Comparison of ENCODE assay signal across 22 cellular contexts in genomic region chr1:56190975-56191768, GRCh38.
DNase-seq lines count a peak whose midpoint lies in the region; ATAC-seq, FAIRE-seq and TF ChIP-seq lines count a peak whose summit lies in the region.
"Had no signal": no experiment of that assay in that cellular context is flagged by ENCODE, and none has a peak within 500 bp of the region (broad histone marks: within the 10 kb centered on the region; RNA-seq: fewer than 3 reads in every experiment).

No MANE protein-coding gene starts in this region.

- TSS peak; percentile 51 for BruUV-seq in HepG2 (replicated peaks; lab: Mats Ljungman, UMichigan)

- in situ Hi-C loops in HepG2 (cut with HindIII; ENCODE audit: extremely low pct_ligation_motif_present, low pct_unique_long_range_greater_than_20kb), result loop anchor here (5.0 to 10.0 kb wide), 2 partner anchors 314 to 391 kb away; no protein-coding TSS in a partner anchor

- H3K4me1 ChIP-seq in HepG2 (ENCODE audit: insufficient read depth, low read length) (peaks cover 47% of the 10 kb centered on the region), right lobe of liver (no peaks in the 10 kb centered on the region), adipocyte (ENCODE audit: control insufficient read depth, insufficient read depth, low read length) (peaks cover 54% of the 10 kb centered on the region), thyroid gland (peaks cover 11 to 13% of the 10 kb centered on the region in 2 donors)

- no peak overlapping the region for H2AFZ ChIP-seq in HepG2 (ENCODE audit: low read length)

- TF ChIP-seq CTCF in HepG2 (CRISPR knock-in tag; IDR thresholded peaks at IDR 0.05) (no peak), right lobe of liver (IDR thresholded peaks at IDR 0.05) (no peak), thyroid gland (IDR thresholded peaks at IDR 0.05) (no peak)

- intact Hi-C loops in HepG2 (cut with micrococcal nuclease; ENCODE audit: unreplicated experiment) (loop anchor here (1.0 to 2.0 kb wide), 4 partner anchors 141 to 388 kb away; partner anchors contain the start of gene PLPP3), right lobe of liver (cut with DNase I) (no loop called here), thyroid gland (cut with DNase I) (no loop called here)

- peak overlapping the region; percentile 76 for H3K4me2 ChIP-seq in HepG2 (ENCODE audit: low read depth, low read length)

- WGBS in HepG2 (ENCODE audit: low lambda C conversion rate), result 58% methylated on average over 9 of the region's 11 CpGs
- 84% methylated on average over 8 of the region's 11 CpGs for WGBS in right lobe of liver (ENCODE audit: insufficient coverage, low coverage, low lambda C conversion rate, missing lambda C conversion rate)
- 82 to 83% methylated on average over 11 of the region's 11 CpGs for WGBS in thyroid gland, 2 donors

- H3K79me2 ChIP-seq in HepG2 (ENCODE audit: insufficient read depth, low read length), result peaks cover 12% of the 10 kb centered on the region

- H3K27ac ChIP-seq in HepG2 (ENCODE audit: extremely low read length, insufficient read depth, low read length), result peak overlapping the region; percentile 91
- no peak overlapping the region for H3K27ac ChIP-seq in right lobe of liver
- no peak overlapping the region for H3K27ac ChIP-seq in thyroid gland

- DNase-seq in HepG2 (ENCODE audit: low spot score), result peak; percentile 39
- no peak for DNase-seq in right lobe of liver
- peak; percentile 78 for DNase-seq in adipocyte (ENCODE audit: low read depth)
- peak; percentile 74 for DNase-seq in fibroblast of the conjunctiva (ENCODE audit: low read depth)
- DNase-seq in activated T-cell treated with anti-CD3 and anti-CD28 coated beads, Interleukin-2, amount 50 U/mL, for 48 hours, result no peak
- no peak for DNase-seq in thyroid gland
- DNase-seq: ACHN; activated CD4-positive, alpha-beta T cell treated with anti-CD3 and anti-CD28 coated beads for 1 hour; activated naive CD8-positive, alpha-beta T cell treated with anti-CD3 and anti-CD28 coated beads, Interleukin-2, amount 50 U/mL, for 24 hours; COR-L47; KG1; left colon; midbrain; NCI-H1092 treated with DMSO at 0.1 percent for 48 hours; NCI-H524; nephron progenitor cell; OCI-M1; stimulated activated naive CD4-positive, alpha-beta T cell treated with Interleukin-2 at 50 U/mL for 16 hours had no signal

- H4K20me1 ChIP-seq in HepG2 (ENCODE audit: insufficient read depth, low read length), result no peaks in the 10 kb centered on the region

- no peak; a peak in 1 of 4 replicates for TF ChIP-seq POLR2A in HepG2 (IDR thresholded peaks at IDR 0.05; ENCODE audit: insufficient read depth in 1 of 2, low read depth in 2 of 2, low read length in 2 of 2)
- TF ChIP-seq POLR2A in right lobe of liver (IDR thresholded peaks at IDR 0.05), result no peak
- TF ChIP-seq POLR2A in thyroid gland (IDR thresholded peaks at IDR 0.05), result no peak

- CTCF ChIA-PET in HepG2 (lab: Yijun Ruan, JAX; ENCODE audit: low intra/inter-chr PET ratio, low total read pairs), result no interaction called here

- H3K9ac ChIP-seq in HepG2 (ENCODE audit: insufficient read depth, low read depth, low read length) (peak overlapping the region; percentile 89), adipocyte (ENCODE audit: low read length) (peak overlapping the region; percentile 58)

- no peaks in the 10 kb centered on the region for H3K9me3 ChIP-seq in HepG2 (ENCODE audit: low read length)
- H3K9me3 ChIP-seq in right lobe of liver, result no peaks in the 10 kb centered on the region
- H3K9me3 ChIP-seq in adipocyte (ENCODE audit: control insufficient read depth, low read length), result no peaks in the 10 kb centered on the region
- no peaks in the 10 kb centered on the region for H3K9me3 ChIP-seq in thyroid gland

- TF ChIP-seq RAD21 in HepG2 (CRISPR knock-in tag; IDR thresholded peaks at IDR 0.05), result no peak

- no peak for FAIRE-seq in HepG2 (lab: Jason Lieb, UNC)
- FAIRE-seq: GM12891 had no signal

- POLR2A ChIA-PET in HepG2 (lab: Yijun Ruan, JAX), result interaction anchor here (0.6 to 2.6 kb wide), 20 partner anchors 14 to 762 kb away, joined by 3 to 13 read pairs (median 3); partner anchors contain the start of gene PLPP3

- H3K4me3 ChIP-seq in HepG2 (replicated peaks in 1 of 3; ENCODE audit: insufficient read depth in 1 of 3, low read depth in 2 of 3, low read length in 3 of 3) (peak overlapping the region; percentile 52 to 65 (median 58)), right lobe of liver (no peak overlapping the region), adipocyte (ENCODE audit: low read length) (peak overlapping the region; percentile 7), thyroid gland (replicated peaks in 1 of 3) (no peak overlapping the region)

- H3K36me3 ChIP-seq in HepG2 (replicated peaks in 1 of 2; ENCODE audit: control insufficient read depth in 1 of 2, insufficient read depth in 2 of 2, low read length in 2 of 2), result no peaks in the 10 kb centered on the region
- H3K36me3 ChIP-seq in right lobe of liver, result no peaks in the 10 kb centered on the region
- H3K36me3 ChIP-seq in adipocyte (ENCODE audit: control insufficient read depth, insufficient read depth, low read length, severe bottlenecking), result no peaks in the 10 kb centered on the region
- no peaks in the 10 kb centered on the region for H3K36me3 ChIP-seq in thyroid gland

- ATAC-seq in HepG2 (peak; percentile 6; the same call in 1 of the 3 replicates), right lobe of liver (no peak), GM19023 (IDR thresholded peaks at IDR 0.05; ENCODE audit: unreplicated experiment) (no peak), HG02884 (IDR thresholded peaks at IDR 0.05; ENCODE audit: unreplicated experiment) (no peak)
- ATAC-seq: activated naive CD8-positive, alpha-beta T cell treated with anti-CD3 and anti-CD28 coated beads, Interleukin-2, amount 50 U/mL, for 24 hours; activated T-helper 17 cell treated with anti-CD3 and anti-CD28 coated beads, Interleukin-2, amount 50 U/mL, for 72 hours; left colon had no signal

- TF ChIP-seq EP300 in HepG2 (IDR thresholded peaks at IDR 0.05; ENCODE audit: low read depth in 2 of 2, low read length in 2 of 2), result no peak
- TF ChIP-seq EP300 in HepG2 (CRISPR knock-in tag; IDR thresholded peaks at IDR 0.05; ENCODE audit: borderline replicate concordance), result no peak

- H3K27me3 ChIP-seq in HepG2 (ENCODE audit: control insufficient read depth in 1 of 2, insufficient read depth in 2 of 2, low read length in 2 of 2) (no peaks in the 10 kb centered on the region), right lobe of liver (no peaks in the 10 kb centered on the region), adipocyte (replicated peaks; ENCODE audit: control insufficient read depth, insufficient read depth, low read length) (no peaks in the 10 kb centered on the region), thyroid gland (no peaks in the 10 kb centered on the region)

TF ChIP-seq in HepG2, 621 proteins besides CTCF, POLR2A, EP300 and RAD21:
- 0 out of 2 replicates have a peak, but pooled peaks have one; percentile 53 for TF ChIP-seq POLR2AphosphoS2 (IDR thresholded peaks at IDR 0.05; ENCODE audit: low read depth, low read length)
- TF ChIP-seq ZSCAN5A (CRISPR knock-in tag; IDR thresholded peaks at IDR 0.05; ENCODE audit: borderline replicate concordance), result 0 out of 2 replicates have a peak, but pooled peaks have one; percentile 0
- no peak for TF ChIP-seq ZNF281 (CRISPR knock-in tag; IDR thresholded peaks at IDR 0.05; ENCODE audit: borderline replicate concordance)
- TF ChIP-seq ATF4 (CRISPR knock-in tag; IDR thresholded peaks at IDR 0.05), result peak in 1 of 2 experiments; percentile 29; a peak in 1 of 4 replicates
- peak; percentile 70 for TF ChIP-seq ZNF629 (CRISPR knock-in tag; conservative IDR thresholded peaks at IDR 0.05)
TF ChIP-seq in HepG2: peak in this region for 4.

Comparison
In these comparisons a context has a peak if more than half of its experiments do, and no peak if none do; other contexts are left out.
1. DNase-seq: peak in HepG2 (single experiment), adipocyte (single experiment) and fibroblast of the conjunctiva (single experiment); none in right lobe of liver (0 of 3), activated T-cell treated with anti-CD3 and anti-CD28 coated beads, Interleukin-2, amount 50 U/mL, for 48 hours (0 of 2) and thyroid gland (0 of 2).
2. H3K4me3 ChIP-seq: peak in HepG2 (3 of 3) and adipocyte (single experiment); none in right lobe of liver (0 of 3) and thyroid gland (0 of 3).